In genomic region chr7:36128448-36129047, GRCh38 we compare ENCODE assay signal across 8 cellular contexts. TPM values are rescaled to one million over a fixed set of nuclear protein-coding genes. Genes with fewer than 3 reads are reported as not detected.
A peak's percentile ranks its signal among the peaks of the same experiment; 100 is the strongest.
DNase-seq lines count a peak whose midpoint lies in the region; ATAC-seq and TF ChIP-seq lines count a peak whose summit lies in the region.

No MANE protein-coding gene starts in this region.

- WGBS in testis, 2 donors, result 42 to 66% methylated on average over 10 of the region's 10 CpGs

- peak; percentile 94 for DNase-seq in ELR (ENCODE audit: low read depth)
- DNase-seq in NCI-H2081 treated with DMSO at 0.1 percent for 48 hours (lab: John Stamatoyannopoulos, UW), result peak; percentile 15
- DNase-seq in breast epithelium (ENCODE audit: low spot score in 2 of 2), result peak; percentile 81 to 84
- peak; percentile 60 for DNase-seq in testis

- TF ChIP-seq POLR2A in breast epithelium (IDR thresholded peaks at IDR 0.05) (no peak), testis (IDR thresholded peaks at IDR 0.05) (no peak), GM18505 (IDR thresholded peaks at IDR 0.05; ENCODE audit: borderline replicate concordance, extremely low read depth, insufficient read depth, insufficient read length) (no peak)

- H3K4me3 ChIP-seq in breast epithelium, result peak overlapping the region in 1 of 3 donors; percentile 30
- H3K4me3 ChIP-seq in testis, result no peak overlapping the region

- H3K9me3 ChIP-seq in breast epithelium, result no peaks in the 10 kb centered on the region
- no peaks in the 10 kb centered on the region for H3K9me3 ChIP-seq in testis

- H3K27me3 ChIP-seq in breast epithelium, result no peaks in the 10 kb centered on the region
- H3K27me3 ChIP-seq in layer of hippocampus (ENCODE audit: control insufficient read depth, insufficient read depth, low read length), result no peaks in the 10 kb centered on the region
- no peaks in the 10 kb centered on the region for H3K27me3 ChIP-seq in testis

- ATAC-seq in GM19397 (IDR thresholded peaks at IDR 0.05; ENCODE audit: unreplicated experiment), result no peak
- ATAC-seq in GM18505 (IDR thresholded peaks at IDR 0.05; ENCODE audit: unreplicated experiment), result no peak
- ATAC-seq in GM18858 (IDR thresholded peaks at IDR 0.05; ENCODE audit: unreplicated experiment), result no peak

- H3K4me1 ChIP-seq in breast epithelium, result no peaks in the 10 kb centered on the region
- peaks cover 7% of the 10 kb centered on the region for H3K4me1 ChIP-seq in testis

- TF ChIP-seq CTCF in breast epithelium (IDR thresholded peaks at IDR 0.05), result peak; percentile 88 to 90 (median 89)
- peak; percentile 40 to 83 (median 58) for TF ChIP-seq CTCF in testis (IDR thresholded peaks at IDR 0.05)

- intact Hi-C loops in breast epithelium (cut with DNase I; ENCODE audit: low total_unique reads) (no loop called here), testis (cut with DNase I; ENCODE audit: low total_unique reads) (no loop called here)

- H3K27ac ChIP-seq in breast epithelium, result peak overlapping the region; percentile 52 to 77
- peak overlapping the region; percentile 52 for H3K27ac ChIP-seq in layer of hippocampus (ENCODE audit: low read depth, low read length)
- H3K27ac ChIP-seq in testis, result no peak overlapping the region

- no peaks in the 10 kb centered on the region for H3K36me3 ChIP-seq in breast epithelium
- no peaks in the 10 kb centered on the region for H3K36me3 ChIP-seq in testis (ENCODE audit: low read depth, missing control alignments)

RNA-seq across cellular contexts. Expression of gene EEPD1, which starts 24.5 kb away (rescaled TPM):
- total RNA-seq in breast epithelium, result 10 to 100 TPM in 2 of 3 donors, 1 to 10 TPM in 1; 6.4 to 32.5 (median 10.5) TPM
- total RNA-seq in testis, result 10 to 100 TPM; 10.2 to 10.9 TPM
- 11.8 TPM for polyA plus RNA-seq in testis (ENCODE audit: insufficient read depth, low read depth, low replicate concordance)

Comparison
In these comparisons a context has a peak if more than half of its experiments do, and no peak if none do; other contexts are left out.
1. DNase-seq: peak in every context shown above with its lines; median percentile 94 in ELR; 82 in breast epithelium; 60 in testis; 15 in NCI-H2081 treated with DMSO at 0.1 percent for 48 hours.
2. H3K27ac ChIP-seq: peak in breast epithelium (2 of 2) and layer of hippocampus (single experiment); none in testis (0 of 2).